18 cellular contexts compared by ENCODE assay signal in genomic region chr21:42351626-42352432, GRCh38. TPM values are rescaled to one million over a fixed set of nuclear protein-coding genes. Genes with fewer than 3 reads are reported as not detected.
A peak's percentile ranks its signal among the peaks of the same experiment; 100 is the strongest.
DNase-seq lines count a peak whose midpoint lies in the region; ATAC-seq and TF ChIP-seq lines count a peak whose summit lies in the region.
"Had no signal": no experiment of that assay in that cellular context is flagged by ENCODE, and none has a peak within 500 bp of the region (broad histone marks: within the 10 kb centered on the region; RNA-seq: fewer than 3 reads in every experiment).

No MANE protein-coding gene starts in this region.

- no peaks in the 10 kb centered on the region for H4K20me1 ChIP-seq in PC-9 (ENCODE audit: insufficient read depth)

- no peaks in the 10 kb centered on the region for H3K9me3 ChIP-seq in PC-9 (ENCODE audit: insufficient read depth, low read depth)
- H3K9me3 ChIP-seq: BE2C had no signal

- no peaks in the 10 kb centered on the region for H3K79me2 ChIP-seq in PC-9 (ENCODE audit: low read depth)

- H3K4me3 ChIP-seq in PC-9, result no peak overlapping the region
- H3K4me3 ChIP-seq: GM23338 had no signal

- no peaks in the 10 kb centered on the region for H3K4me1 Mint-ChIP-seq in osteocyte (ENCODE audit: unreplicated experiment)
- no peaks in the 10 kb centered on the region for H3K4me1 Mint-ChIP-seq in type B pancreatic cell (ENCODE audit: unreplicated experiment)
- H3K4me1 Mint-ChIP-seq: CD4-positive, alpha-beta memory T cell; GM23338 had no signal

- H3K27me3 ChIP-seq in PC-9 (ENCODE audit: insufficient read depth, low read depth) (no peaks in the 10 kb centered on the region), foreskin keratinocyte (peaks cover 3% of the 10 kb centered on the region)
- H3K27me3 ChIP-seq: BE2C had no signal

- H3K36me3 ChIP-seq in PC-9 (ENCODE audit: low read depth), result no peaks in the 10 kb centered on the region
- H3K36me3 ChIP-seq: BE2C had no signal

- no peak for ATAC-seq in foreskin keratinocyte
- ATAC-seq: GM23338 had no signal

- H2AFZ ChIP-seq in PC-9, result no peak overlapping the region
- H2AFZ ChIP-seq: GM23338 had no signal

- H3K27me3 Mint-ChIP-seq in osteocyte (ENCODE audit: unreplicated experiment) (peaks cover 23% of the 10 kb centered on the region), type B pancreatic cell (peaks cover 3% of the 10 kb centered on the region)

- no peaks in the 10 kb centered on the region for H3F3A ChIP-seq in PC-9 (ENCODE audit: insufficient read depth, low read depth)

- H3K27ac ChIP-seq in PC-9 (peak overlapping the region; percentile 45), foreskin keratinocyte (no peak overlapping the region)

- no peak for TF ChIP-seq CTCF in PC-9 (conservative IDR thresholded peaks at IDR 0.05)
- TF ChIP-seq CTCF in osteocyte (IDR thresholded peaks at IDR 0.05), result no peak
- no peak for TF ChIP-seq CTCF in type B pancreatic cell (conservative IDR thresholded peaks at IDR 0.05)
- TF ChIP-seq CTCF in foreskin keratinocyte (conservative IDR thresholded peaks at IDR 0.05), result no peak

- H3K9me3 Mint-ChIP-seq in osteocyte (ENCODE audit: unreplicated experiment) (peaks cover 14% of the 10 kb centered on the region), type B pancreatic cell (peaks cover 5% of the 10 kb centered on the region)

- CTCF ChIA-PET in PC-9 (lab: Charles Lee), result no interaction called here

- intact Hi-C loops in PC-9 (cut with micrococcal nuclease; ENCODE audit: unreplicated experiment), result no loop called here

- H3K4me1 ChIP-seq in PC-9 (replicated peaks; ENCODE audit: insufficient read depth) (peaks cover 10% of the 10 kb centered on the region; the same call in 1 of the 2 replicates), foreskin keratinocyte (no peaks in the 10 kb centered on the region)
- H3K4me1 ChIP-seq: BE2C had no signal

- H3K9me2 ChIP-seq in PC-9 (ENCODE audit: insufficient read depth), result no peaks in the 10 kb centered on the region

- no peak overlapping the region for H3K4me2 ChIP-seq in PC-9
- H3K4me2 ChIP-seq: GM23338 had no signal

- H3K4me3 Mint-ChIP-seq in osteocyte (ENCODE audit: unreplicated experiment) (no peak overlapping the region), type B pancreatic cell (no peak overlapping the region)
- H3K4me3 Mint-ChIP-seq: CD4-positive, alpha-beta memory T cell; GM23338 had no signal

- BruUV-seq in PC-9 (replicated peaks; lab: Mats Ljungman, UMichigan), result no TSS peak

- H3K36me3 Mint-ChIP-seq in osteocyte (ENCODE audit: unreplicated experiment), result peaks cover 2% of the 10 kb centered on the region
- H3K36me3 Mint-ChIP-seq in type B pancreatic cell, result no peaks in the 10 kb centered on the region

- no peak overlapping the region for H3K27ac Mint-ChIP-seq in osteocyte (ENCODE audit: unreplicated experiment)
- H3K27ac Mint-ChIP-seq in type B pancreatic cell, result no peak overlapping the region
- H3K27ac Mint-ChIP-seq: CD4-positive, alpha-beta memory T cell; GM23338 had no signal

- peak; percentile 50 for DNase-seq in activated effector memory CD4-positive, alpha-beta T cell treated with anti-CD3 and anti-CD28 coated beads, Interleukin-2, amount 50 U/mL, for 16 hours
- no peak for DNase-seq in activated effector memory CD4-positive, alpha-beta T cell treated with Interleukin-2 at 50 U/mL for 16 hours
- DNase-seq in PC-9, result no peak
- DNase-seq in osteocyte (ENCODE audit: extremely low spot score, unreplicated experiment), result peak; percentile 62
- peak; percentile 52 for DNase-seq in type B pancreatic cell (ENCODE audit: extremely low spot score, unreplicated experiment)
- no peak for DNase-seq in foreskin keratinocyte
- no peak for DNase-seq in NCI-H1694 (lab: John Stamatoyannopoulos, UW)
- DNase-seq: ACHN; BE2C; CD4-positive, alpha-beta memory T cell; GF-D8; KBM-7; NCI-H1436 treated with DMSO at 0.1 percent for 48 hours; NCI-H2107; NCI-H345; NCI-H526 treated with DMSO at 0.1 percent for 48 hours had no signal

- POLR2A ChIA-PET in PC-9 (lab: Charles Lee; ENCODE audit: unreplicated experiment), result no interaction called here

RNA-seq across cellular contexts. Expression of gene TFF2, which starts 1.0 kb away (rescaled TPM):
- total RNA-seq in PC-9 (2021) (0.52 TPM in 1 of 2 replicates, not detected in the other), osteocyte (not detected in 2 replicates), type B pancreatic cell (ENCODE audit: low replicate concordance) (5.2 and 11.3 TPM in 2 replicates), foreskin keratinocyte (not detected in 2 replicates)
- polyA plus RNA-seq in foreskin keratinocyte, result not detected in 2 replicates
- total RNA-seq: CD4-positive, alpha-beta memory T cell; GM23338; OCI-LY7 had no signal
- polyA plus RNA-seq: CD4-positive, alpha-beta memory T cell; GM23338 had no signal

RNA-seq across cellular contexts. Expression of gene TFF1, which starts 14.5 kb away (rescaled TPM):
- 2.2 and 5.7 TPM in 2 replicates for total RNA-seq in PC-9 (2021)
- not detected in 2 replicates for total RNA-seq in osteocyte
- total RNA-seq in type B pancreatic cell (ENCODE audit: low replicate concordance), result 42.6 and 136 TPM in 2 replicates
- total RNA-seq in foreskin keratinocyte, result not detected in 2 replicates
- polyA plus RNA-seq in foreskin keratinocyte, result not detected in 2 replicates
- total RNA-seq: CD4-positive, alpha-beta memory T cell; GM23338; OCI-LY7 had no signal
- polyA plus RNA-seq: CD4-positive, alpha-beta memory T cell; GM23338 had no signal

RNA-seq across cellular contexts. Expression of gene TFF3, which starts 36.6 kb away (rescaled TPM):
- total RNA-seq in PC-9 (2021) (not detected in 2 replicates), osteocyte (46.1 and 50.3 TPM in 2 replicates), type B pancreatic cell (ENCODE audit: low replicate concordance) (31.5 and 183 TPM in 2 replicates), foreskin keratinocyte (not detected in 2 replicates)
- not detected in 2 replicates for polyA plus RNA-seq in foreskin keratinocyte
- total RNA-seq: CD4-positive, alpha-beta memory T cell; OCI-LY7 had no signal
- polyA plus RNA-seq: CD4-positive, alpha-beta memory T cell had no signal

RNA-seq across cellular contexts. Expression of gene TMPRSS3, which starts 44.0 kb away (rescaled TPM):
- total RNA-seq in PC-9 (2021) (4.3 and 8.6 TPM in 2 replicates), osteocyte (not detected in 2 replicates), type B pancreatic cell (ENCODE audit: low replicate concordance) (0.74 and 1.3 TPM in 2 replicates), foreskin keratinocyte (not detected in 2 replicates)
- polyA plus RNA-seq in foreskin keratinocyte, result not detected in 2 replicates
- total RNA-seq: OCI-LY7 had no signal
- polyA plus RNA-seq: GM23338 had no signal

RNA-seq across cellular contexts. Expression of gene UBASH3A, which starts 51.9 kb away (rescaled TPM):
- total RNA-seq in PC-9 (2021) (not detected in 2 replicates), osteocyte (not detected in 2 replicates), type B pancreatic cell (ENCODE audit: low replicate concordance) (not detected in 2 replicates), foreskin keratinocyte (not detected in 2 replicates)
- polyA plus RNA-seq in foreskin keratinocyte, result not detected in 2 replicates
- total RNA-seq: GM23338, OCI-LY7 had no signal
- polyA plus RNA-seq: GM23338 had no signal

Comparison
In these comparisons a context has a peak if more than half of its experiments do, and no peak if none do; other contexts are left out.
1. DNase-seq: peak in activated effector memory CD4-positive, alpha-beta T cell treated with anti-CD3 and anti-CD28 coated beads, Interleukin-2, amount 50 U/mL, for 16 hours (single experiment), osteocyte (single experiment) and type B pancreatic cell (single experiment); none in activated effector memory CD4-positive, alpha-beta T cell treated with Interleukin-2 at 50 U/mL for 16 hours (single experiment), PC-9 (0 of 2), foreskin keratinocyte (0 of 2) and NCI-H1694 (single experiment).
2. RNA of gene TFF3, which starts 36.6 kb away (total RNA-seq): 46.1 to 50.3 TPM in osteocyte and 31.5 to 183 TPM in type B pancreatic cell; not detected in PC-9 and not detected in foreskin keratinocyte; every median in the first group is over 10 times any median in the second.